15 cellular contexts compared by ENCODE assay signal in the genomic region with DNA sequence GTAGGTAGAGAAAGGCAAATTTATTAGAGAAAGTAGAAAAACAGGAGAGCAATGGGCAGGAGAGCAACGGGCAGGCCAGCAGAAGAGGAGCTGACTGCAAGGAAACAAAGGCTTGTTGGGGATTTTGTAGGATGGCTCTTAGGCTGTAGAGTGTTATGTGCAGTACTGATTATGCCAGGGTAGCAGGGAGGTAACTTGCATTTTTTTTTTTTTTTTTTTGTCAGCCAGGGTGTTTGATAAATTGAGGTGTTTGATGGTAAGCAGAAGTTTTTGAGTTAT. TPM values are rescaled to one million over a fixed set of nuclear protein-coding genes. Genes with fewer than 3 reads are reported as not detected.
DNase-seq lines count a peak whose midpoint lies in the region; ATAC-seq and TF ChIP-seq lines count a peak whose summit lies in the region.
"Had no signal": no experiment of that assay in that cellular context is flagged by ENCODE, and none has a peak within 500 bp of the region (broad histone marks: within the 10 kb centered on the region; RNA-seq: fewer than 3 reads in every experiment).

No MANE protein-coding gene starts in this region.

- no peak for TF ChIP-seq CTCF in natural killer cell (IDR thresholded peaks at IDR 0.05)
- no peak for TF ChIP-seq CTCF in chondrocyte (IDR thresholded peaks at IDR 0.05)
- TF ChIP-seq CTCF in neutrophil (IDR thresholded peaks at IDR 0.05) = no peak
- no peak for TF ChIP-seq CTCF in vagina (IDR thresholded peaks at IDR 0.05)

- H3K27me3 ChIP-seq in neutrophil = no peaks in the 10 kb centered on the region
- H3K27me3 ChIP-seq in vagina = no peaks in the 10 kb centered on the region

- H3K36me3 Mint-ChIP-seq in natural killer cell treated with Interleukin-12 subunit alpha and Interleukin-12 subunit beta and Interleukin-15 and Interleukin-18, amount 100 ng/mL, for 72 hours = no peaks in the 10 kb centered on the region
- H3K36me3 Mint-ChIP-seq in natural killer cell (no peaks in the 10 kb centered on the region), chondrocyte (ENCODE audit: low read depth) (peaks cover 1% of the 10 kb centered on the region)

- no peak for DNase-seq in natural killer cell treated with Interleukin-12 subunit alpha and Interleukin-12 subunit beta and Interleukin-15 and Interleukin-18, amount 100 ng/mL, for 72 hours (ENCODE audit: low spot score)
- DNase-seq in natural killer cell = no peak
- DNase-seq in chondrocyte (ENCODE audit: low spot score) = no peak
- DNase-seq in vagina (ENCODE audit: extremely low spot score in 2 of 2) = no peak
- DNase-seq in NCI-H1417 treated with DMSO at 0.1 percent for 48 hours (lab: John Stamatoyannopoulos, UW) = no peak
- DNase-seq: AML-193, HCEC 1CT, midbrain, NCI-H1694 treated with DMSO at 0.1 percent for 48 hours had no signal

- H3K9me3 ChIP-seq in neutrophil (no peaks in the 10 kb centered on the region), vagina (no peaks in the 10 kb centered on the region)

- H3K4me3 ChIP-seq in neutrophil (ENCODE audit: low read depth in 1 of 2, low read length in 1 of 2) (no peak overlapping the region), vagina (no peak overlapping the region)
- H3K4me3 ChIP-seq: skin epidermis had no signal

- H3K4me1 ChIP-seq in neutrophil (ENCODE audit: control insufficient read depth in 1 of 2, insufficient read depth in 1 of 2, low read depth in 1 of 2, low read length in 1 of 2) (peaks cover 80 to 91% of the 10 kb centered on the region in 2 experiments), vagina (peaks cover 48% of the 10 kb centered on the region)

- peaks cover 0 to 6% of the 10 kb centered on the region in 2 donors for H3K27me3 Mint-ChIP-seq in natural killer cell treated with Interleukin-12 subunit alpha and Interleukin-12 subunit beta and Interleukin-15 and Interleukin-18, amount 100 ng/mL, for 72 hours
- H3K27me3 Mint-ChIP-seq in natural killer cell (ENCODE audit: low read depth in 2 of 2) (peaks cover 0 to 10% of the 10 kb centered on the region in 2 donors), chondrocyte (ENCODE audit: low read depth) (no peaks in the 10 kb centered on the region)
- H3K27me3 Mint-ChIP-seq: central memory CD8-positive, alpha-beta T cell had no signal

- no peak for ATAC-seq in natural killer cell treated with Interleukin-12 subunit alpha and Interleukin-12 subunit beta and Interleukin-15 and Interleukin-18, amount 100 ng/mL, for 72 hours
- ATAC-seq in natural killer cell = no peak
- no peak for ATAC-seq in GM21423 (IDR thresholded peaks at IDR 0.05; ENCODE audit: unreplicated experiment)
- no peak for ATAC-seq in GM21619 (IDR thresholded peaks at IDR 0.05; ENCODE audit: unreplicated experiment)
- ATAC-seq: activated CD4-positive, CD25-positive, alpha-beta regulatory T cell treated with anti-CD3 and anti-CD28 coated beads, Interleukin-2, amount 50 U/mL, for 24 hours had no signal

- no peaks in the 10 kb centered on the region for H3K36me3 ChIP-seq in neutrophil
- H3K36me3 ChIP-seq in vagina = no peaks in the 10 kb centered on the region

- no peak overlapping the region for H3K4me3 Mint-ChIP-seq in natural killer cell treated with Interleukin-12 subunit alpha and Interleukin-12 subunit beta and Interleukin-15 and Interleukin-18, amount 100 ng/mL, for 72 hours
- H3K4me3 Mint-ChIP-seq in natural killer cell = no peak overlapping the region
- no peak overlapping the region for H3K4me3 Mint-ChIP-seq in chondrocyte (ENCODE audit: unreplicated experiment)
- H3K4me3 Mint-ChIP-seq: central memory CD8-positive, alpha-beta T cell had no signal

- no peaks in the 10 kb centered on the region for H3K9me3 Mint-ChIP-seq in natural killer cell treated with Interleukin-12 subunit alpha and Interleukin-12 subunit beta and Interleukin-15 and Interleukin-18, amount 100 ng/mL, for 72 hours
- H3K9me3 Mint-ChIP-seq in natural killer cell (no peaks in the 10 kb centered on the region), chondrocyte (ENCODE audit: low read depth) (peaks cover 3% of the 10 kb centered on the region)
- H3K9me3 Mint-ChIP-seq: central memory CD8-positive, alpha-beta T cell had no signal

- H3K27ac ChIP-seq in neutrophil (peak overlapping the region; percentile 69), vagina (peak overlapping the region; percentile 89)

- intact Hi-C loops in natural killer cell (cut with micrococcal nuclease) (no loop called here), vagina (cut with DNase I) (loop anchor here (5.0 kb wide), 1 partner anchor 38 kb away; a partner anchor contains a TSS)

- peak overlapping the region; percentile 5 to 38 for H3K27ac Mint-ChIP-seq in natural killer cell treated with Interleukin-12 subunit alpha and Interleukin-12 subunit beta and Interleukin-15 and Interleukin-18, amount 100 ng/mL, for 72 hours
- no peak overlapping the region for H3K27ac Mint-ChIP-seq in natural killer cell
- peak overlapping the region; percentile 99 for H3K27ac Mint-ChIP-seq in chondrocyte (ENCODE audit: unreplicated experiment)

- peaks cover 32 to 36% of the 10 kb centered on the region in 2 donors for H3K4me1 Mint-ChIP-seq in natural killer cell treated with Interleukin-12 subunit alpha and Interleukin-12 subunit beta and Interleukin-15 and Interleukin-18, amount 100 ng/mL, for 72 hours (ENCODE audit: low read depth in 2 of 2)
- H3K4me1 Mint-ChIP-seq in natural killer cell (peaks cover 12 to 14% of the 10 kb centered on the region in 2 donors), chondrocyte (ENCODE audit: low read depth) (peaks cover 55% of the 10 kb centered on the region)

- no peak for TF ChIP-seq POLR2A in vagina (IDR thresholded peaks at IDR 0.05)

RNA-seq across cellular contexts. Expression of a gene that starts 36.2 kb away (rescaled TPM):
- 100 to 1,000 TPM; 128 to 346 TPM for total RNA-seq in natural killer cell treated with Interleukin-12 subunit alpha and Interleukin-12 subunit beta and Interleukin-15 and Interleukin-18, amount 100 ng/mL, for 72 hours
- total RNA-seq in natural killer cell (100 to 1,000 TPM in 1 of 3 donors, 10 to 100 TPM in 2; 39.7 to 105 (median 66.5) TPM), chondrocyte (332 to 354 TPM (median 333 TPM) in 3 replicates), vagina (40.5 TPM)

RNA-seq across cellular contexts. Expression of a gene that starts 38.1 kb away (rescaled TPM):
- total RNA-seq in natural killer cell treated with Interleukin-12 subunit alpha and Interleukin-12 subunit beta and Interleukin-15 and Interleukin-18, amount 100 ng/mL, for 72 hours = 100 to 1,000 TPM; 219 to 319 TPM
- total RNA-seq in natural killer cell = 100 to 1,000 TPM in 1 of 3 donors, 10 to 100 TPM in 2; 73.1 to 113 (median 94.2) TPM
- 66.8 to 72.7 TPM (median 69.1 TPM) in 3 replicates for total RNA-seq in chondrocyte
- 165 TPM for total RNA-seq in vagina

Comparison
In these comparisons a context has a peak if more than half of its experiments do, and no peak if none do; other contexts are left out.
1. H3K27ac Mint-ChIP-seq: peak in natural killer cell treated with Interleukin-12 subunit alpha and Interleukin-12 subunit beta and Interleukin-15 and Interleukin-18, amount 100 ng/mL, for 72 hours (2 of 2) and chondrocyte (single experiment); none in natural killer cell (0 of 2).